In genomic region chr18:23661735-23662308, GRCh38 we compare ENCODE assay signal across 8 cellular contexts. TPM values are rescaled to one million over a fixed set of nuclear protein-coding genes. Genes with fewer than 3 reads are reported as not detected.
DNase-seq lines count a peak whose midpoint lies in the region; ATAC-seq and TF ChIP-seq lines count a peak whose summit lies in the region.

No MANE protein-coding gene starts in this region.

- H4K20me1 ChIP-seq in BLaER1 treated with 17β-estradiol and CSF1 and Interleukin-3, amounts not matched to agents 10 nM and 100 nM: 0 out of 22 replicates have a peak, but pooled peaks cover 0 to 5% (median 0%) of the 10 kb centered on the region in 11 experiments

- peaks cover 85% of the 10 kb centered on the region for H3K27me3 Mint-ChIP-seq in nephron (ENCODE audit: low read depth)

- H3K36me3 Mint-ChIP-seq in nephron (ENCODE audit: low read depth): no peaks in the 10 kb centered on the region

- no peak overlapping the region for H3K27ac ChIP-seq in BLaER1 treated with 17β-estradiol and CSF1 and Interleukin-3, amounts not matched to agents 10 nM and 100 nM
- peak overlapping the region in 2 of 59 donors; percentile 27 to 53 for H3K27ac ChIP-seq in dorsolateral prefrontal cortex

- peaks cover 36 to 54% (median 44%) of the 10 kb centered on the region in 11 experiments for H3K27me3 ChIP-seq in BLaER1 treated with 17β-estradiol and CSF1 and Interleukin-3, amounts not matched to agents 10 nM and 100 nM
- H3K27me3 ChIP-seq in MG63 (no peaks in the 10 kb centered on the region), dorsolateral prefrontal cortex (peaks cover 0 to 36% (median 0%) of the 10 kb centered on the region in 45 donors)

- DNase-seq in MG63: no peak
- DNase-seq in dorsolateral prefrontal cortex: no peak
- DNase-seq in middle frontal gyrus (ENCODE audit: extremely low spot score, low spot score): no peak
- DNase-seq in NCI-H524 treated with DMSO at 0.1 percent for 48 hours (lab: John Stamatoyannopoulos, UW): no peak
- DNase-seq in left lobe of liver (ENCODE audit: low spot score): no peak

- H3K4me1 ChIP-seq in BLaER1 treated with 17β-estradiol and CSF1 and Interleukin-3, amounts not matched to agents 10 nM and 100 nM: peaks cover 16 to 40% (median 30%) of the 10 kb centered on the region in 10 experiments

- H3K27ac Mint-ChIP-seq in nephron: no peak overlapping the region

- peaks cover 11% of the 10 kb centered on the region for H3K4me1 Mint-ChIP-seq in nephron

- H3K36me3 ChIP-seq in BLaER1 treated with 17β-estradiol and CSF1 and Interleukin-3, amounts not matched to agents 10 nM and 100 nM: no peaks in the 10 kb centered on the region
- H3K36me3 ChIP-seq in MG63: no peaks in the 10 kb centered on the region

- ATAC-seq in GM19351 (IDR thresholded peaks at IDR 0.05; ENCODE audit: unreplicated experiment) (no peak), left lobe of liver (no peak)

- peak overlapping the region; percentile 84 to 99 (median 97) for H3K4me2 ChIP-seq in BLaER1 treated with 17β-estradiol and CSF1 and Interleukin-3, amounts not matched to agents 10 nM and 100 nM

- peak overlapping the region; percentile 47 to 70 (median 59) for H3K4me3 ChIP-seq in BLaER1 treated with 17β-estradiol and CSF1 and Interleukin-3, amounts not matched to agents 10 nM and 100 nM
- H3K4me3 ChIP-seq in MG63 (peak overlapping the region; percentile 67), dorsolateral prefrontal cortex (peak overlapping the region in 58 of 59 donors; percentile 36 to 74 (median 62))

- TF ChIP-seq CTCF in dorsolateral prefrontal cortex (IDR thresholded peaks at IDR 0.05 in 54 of 56, conservative IDR thresholded peaks at IDR 0.05 in 2 of 56; ENCODE audit: low read depth in 1 of 56, partially characterized antibody in 56 of 56) (no peak), nephron (IDR thresholded peaks at IDR 0.05; ENCODE audit: unreplicated experiment in 3 of 3) (no peak)

- no peaks in the 10 kb centered on the region for H3K9me3 ChIP-seq in BLaER1 treated with 17β-estradiol and CSF1 and Interleukin-3, amounts not matched to agents 10 nM and 100 nM (replicated peaks in 1 of 11)
- no peaks in the 10 kb centered on the region for H3K9me3 ChIP-seq in MG63

- peak overlapping the region in 10 of 11 experiments; percentile 17 to 67 (median 44); a peak in 11 of 22 replicates for H3K9ac ChIP-seq in BLaER1 treated with 17β-estradiol and CSF1 and Interleukin-3, amounts not matched to agents 10 nM and 100 nM

- H3K9me3 Mint-ChIP-seq in nephron: peaks cover under 1% of the 10 kb centered on the region

- intact Hi-C loops in dorsolateral prefrontal cortex (cut with DNase I): no loop called here

- H3K4me3 Mint-ChIP-seq in nephron: peak overlapping the region; percentile 60 to 76 (median 65)

RNA-seq across cellular contexts. Expression of gene ANKRD29, which starts 0.9 kb away (rescaled TPM):
- total RNA-seq in MG63 (2014; rRNA removed; shearing (Covaris generic); ENCODE audit: low replicate concordance): 10.3 and 12.3 TPM in 2 replicates
- 10 to 100 TPM in 119 of 120 experiments, 1 to 10 TPM in 1; 7.8 to 35.9 (median 20.6) TPM for total RNA-seq in dorsolateral prefrontal cortex
- total RNA-seq in left lobe of liver: 0.33 TPM

RNA-seq across cellular contexts. Expression of gene LAMA3, which starts 27.4 kb away (rescaled TPM):
- total RNA-seq in MG63 (2014; rRNA removed; shearing (Covaris generic); ENCODE audit: low replicate concordance): 6.4 and 16.0 TPM in 2 replicates
- total RNA-seq in dorsolateral prefrontal cortex (10 to 100 TPM in 44 of 120 experiments, 1 to 10 TPM in 76; 3.2 to 17.7 (median 8.6) TPM), left lobe of liver (1.5 TPM)
